17 cellular contexts compared by ENCODE assay signal in genomic region chr6:39156763-39157162, GRCh38.
"Had no signal": no experiment of that assay in that cellular context is flagged by ENCODE, and none has a peak within 500 bp of the region (broad histone marks: within the 10 kb centered on the region; RNA-seq: fewer than 3 reads in every experiment).

No MANE protein-coding gene starts in this region.

- DNase-seq: activated CD4-positive, alpha-beta T cell treated with anti-CD3 and anti-CD28 coated beads for 4 hours; activated CD8-positive, alpha-beta T cell treated with anti-CD3 and anti-CD28 coated beads, Interleukin-2, amount 10 ng/mL, durations not matched to agents 7 days and 5 days; activated effector memory CD4-positive, alpha-beta T cell treated with Interleukin-2 at 50 U/mL for 16 hours; activated naive CD4-positive, alpha-beta T cell; activated T-cell treated with anti-CD3 and anti-CD28 coated beads, Interleukin-2, amount 50 U/mL, for 1 hour; amygdala; IMR-90; Kasumi-1; KBM-7; NCI-H1048; NCI-H1694; NCI-H2029; NCI-H2107; NCI-H510A treated with DMSO at 0.1 percent for 48 hours; PC-3; SHP77 treated with DMSO at 0.1 percent for 48 hours had no signal

- ATAC-seq: activated CD4-positive, CD25-positive, alpha-beta regulatory T cell treated with anti-CD3 and anti-CD28 coated beads, Interleukin-2, amount 50 U/mL, for 24 hours; activated CD8-positive, alpha-beta T cell treated with anti-CD3 and anti-CD28 coated beads, Interleukin-2, amount 10 ng/mL, durations not matched to agents 7 days and 5 days; PC-3 had no signal
